9 cellular contexts compared by ENCODE assay signal in genomic region chr15:60390231-60390630, GRCh38. TPM values are rescaled to one million over a fixed set of nuclear protein-coding genes. Genes with fewer than 3 reads are reported as not detected.
DNase-seq lines count a peak whose midpoint lies in the region; ATAC-seq, FAIRE-seq and TF ChIP-seq lines count a peak whose summit lies in the region.
"Had no signal": no experiment of that assay in that cellular context is flagged by ENCODE, and none has a peak within 500 bp of the region (broad histone marks: within the 10 kb centered on the region; RNA-seq: fewer than 3 reads in every experiment).

No MANE protein-coding gene starts in this region.

- FAIRE-seq in frontal cortex (lab: Jason Lieb, UNC): no peak

- no peaks in the 10 kb centered on the region for H3K27me3 Mint-ChIP-seq in WTC11 (ENCODE audit: low read depth)

- H3K4me3 Mint-ChIP-seq in WTC11: no peak overlapping the region

- DNase-seq in EH (ENCODE audit: low read depth) (peak; percentile 46), WTC11 (ENCODE audit: low spot score) (no peak), fibroblast of peridontal ligament (ENCODE audit: extremely low read depth) (peak; percentile 48), frontal cortex (ENCODE audit: low spot score in 2 of 2) (no peak), NOMO-1 treated with DMSO at 0.1 percent for 48 hours (lab: John Stamatoyannopoulos, UW; ENCODE audit: unreplicated experiment) (no peak), head of caudate nucleus (no peak), NCI-H1436 (lab: John Stamatoyannopoulos, UW) (no peak)

- CTCF ChIA-PET in WTC11 (lab: Charles Lee): no interaction called here

- H3K9ac ChIP-seq in skeletal muscle satellite cell (ENCODE audit: low read depth, low read length): peak overlapping the region; percentile 100

- no peak for ATAC-seq in WTC11

- H3K4me2 ChIP-seq in skeletal muscle satellite cell (ENCODE audit: low read length): peak overlapping the region; percentile 85

- peaks cover 72% of the 10 kb centered on the region for H3K36me3 ChIP-seq in skeletal muscle satellite cell (ENCODE audit: insufficient read depth, low read length)

- H3K4me3 ChIP-seq in skeletal muscle satellite cell (ENCODE audit: low read length): peak overlapping the region; percentile 67

- no peak for TF ChIP-seq CTCF in WTC11 (IDR thresholded peaks at IDR 0.05)

- H3K36me3 Mint-ChIP-seq in WTC11: no peaks in the 10 kb centered on the region

- H3K27ac Mint-ChIP-seq in WTC11: peak overlapping the region; percentile 20; the same call in 1 of the 2 replicates

- H3K4me1 ChIP-seq in skeletal muscle satellite cell (ENCODE audit: control insufficient read depth, insufficient read depth, low read length): peaks cover 78% of the 10 kb centered on the region

- POLR2A ChIA-PET in WTC11 (lab: Charles Lee): no interaction called here

- no peaks in the 10 kb centered on the region for H3K27me3 ChIP-seq in skeletal muscle satellite cell (ENCODE audit: control insufficient read depth, insufficient read depth, low read length)

- no peaks in the 10 kb centered on the region for H3K9me3 Mint-ChIP-seq in WTC11
- H3K9me3 Mint-ChIP-seq: activated T-cell treated with anti-CD3 and anti-CD28 coated beads, Interleukin-2, amount 50 U/mL, for 72 hours had no signal

- H3K9me3 ChIP-seq in skeletal muscle satellite cell (replicated peaks; ENCODE audit: low read length): no peaks in the 10 kb centered on the region

- intact Hi-C loops in head of caudate nucleus (cut with DNase I): no loop called here

- H3K4me1 Mint-ChIP-seq in WTC11: peaks cover 51% of the 10 kb centered on the region

TF ChIP-seq in WTC11, 78 proteins besides CTCF, POLR2A, EP300 and RAD21:
- TF ChIP-seq ZNF317 (CRISPR knock-in tag; IDR thresholded peaks at IDR 0.05; ENCODE audit: borderline replicate concordance, low read depth) (no peak), PRDM15 (CRISPR knock-in tag; IDR thresholded peaks at IDR 0.05) (0 out of 2 replicates have a peak, but pooled peaks have one; percentile 9)

RNA-seq across cellular contexts. Expression of gene ANXA2, which starts 7.6 kb away (rescaled TPM):
- 116 to 152 TPM (median 119 TPM) in 3 replicates for total RNA-seq in WTC11 (2021)
- 4,583 and 5,218 TPM in 2 replicates for total RNA-seq in skeletal muscle satellite cell (2012; rRNA removed)
- 34.6 TPM for total RNA-seq in frontal cortex

Comparison
In these comparisons a context has a peak if more than half of its experiments do, and no peak if none do; other contexts are left out.
1. DNase-seq: peak in EH (single experiment) and fibroblast of peridontal ligament (single experiment); none in WTC11 (single experiment), frontal cortex (0 of 2), NOMO-1 treated with DMSO at 0.1 percent for 48 hours (single experiment), head of caudate nucleus (0 of 42) and NCI-H1436 (single experiment).